8 cellular contexts compared by ENCODE assay signal in genomic region chr17:75242461-75243042, GRCh38. TPM values are rescaled to one million over a fixed set of nuclear protein-coding genes. Genes with fewer than 3 reads are reported as not detected.
DNase-seq lines count a peak whose midpoint lies in the region; ATAC-seq and TF ChIP-seq lines count a peak whose summit lies in the region.

No MANE protein-coding gene starts in this region.

- intact Hi-C loops in dendritic cell treated with granulocyte-macrophage colony-stimulating factor and Interleukin-4, amounts not matched to agents 40 ng/mL and 50 ng/mL, for 4 days (cut with micrococcal nuclease), result no loop called here

- peak overlapping the region; percentile 70 for H3K4me3 Mint-ChIP-seq in T-helper 17 cell
- H3K4me3 Mint-ChIP-seq in dendritic cell treated with granulocyte-macrophage colony-stimulating factor and Interleukin-4, amounts not matched to agents 40 ng/mL and 50 ng/mL, for 4 days, result peak overlapping the region; percentile 30

- H3K27me3 Mint-ChIP-seq in T-helper 17 cell, result no peaks in the 10 kb centered on the region
- H3K27me3 Mint-ChIP-seq in dendritic cell treated with granulocyte-macrophage colony-stimulating factor and Interleukin-4, amounts not matched to agents 40 ng/mL and 50 ng/mL, for 4 days, result no peaks in the 10 kb centered on the region

- no peaks in the 10 kb centered on the region for H3K9me3 ChIP-seq in T-helper 17 cell (ENCODE audit: control insufficient read depth, low read length, poor library complexity, severe bottlenecking)

- no peak for TF ChIP-seq CTCF in GM13977 (IDR thresholded peaks at IDR 0.05; ENCODE audit: extremely low read depth, insufficient read depth, missing control alignments)

- peak; percentile 81 for DNase-seq in activated effector memory CD4-positive, alpha-beta T cell treated with anti-CD3 and anti-CD28 coated beads, Interleukin-2, amount 50 U/mL, for 16 hours
- no peak for DNase-seq in activated effector memory CD4-positive, alpha-beta T cell treated with Interleukin-2 at 50 U/mL for 16 hours
- DNase-seq in T-helper 17 cell (peak in 2 of 3 donors; percentile 32 to 36), cerebellar nuclear complex (lab: John Stamatoyannopoulos, UW) (no peak), anterior cingulate cortex (lab: John Stamatoyannopoulos, UW) (no peak), GM13977 (ENCODE audit: low spot score) (no peak)
- DNase-seq in stimulated activated naive CD8-positive, alpha-beta T cell treated with anti-CD3 and anti-CD28 coated beads, Interleukin-15, Interleukin-2, amounts not matched to agents 100 U/mL and 50 U/mL, for 24 hours, result no peak

- H3K4me1 Mint-ChIP-seq in T-helper 17 cell, result peaks cover 36% of the 10 kb centered on the region
- H3K4me1 Mint-ChIP-seq in dendritic cell treated with granulocyte-macrophage colony-stimulating factor and Interleukin-4, amounts not matched to agents 40 ng/mL and 50 ng/mL, for 4 days (ENCODE audit: low read depth), result peaks cover 86% of the 10 kb centered on the region

- H3K9me3 Mint-ChIP-seq in dendritic cell treated with granulocyte-macrophage colony-stimulating factor and Interleukin-4, amounts not matched to agents 40 ng/mL and 50 ng/mL, for 4 days, result no peaks in the 10 kb centered on the region

- peak overlapping the region; percentile 96 for H3K27ac Mint-ChIP-seq in T-helper 17 cell
- peak overlapping the region; percentile 74 for H3K27ac Mint-ChIP-seq in dendritic cell treated with granulocyte-macrophage colony-stimulating factor and Interleukin-4, amounts not matched to agents 40 ng/mL and 50 ng/mL, for 4 days

- peaks cover 3% of the 10 kb centered on the region for H3K36me3 Mint-ChIP-seq in T-helper 17 cell (ENCODE audit: low read depth)
- peaks cover 100% of the 10 kb centered on the region for H3K36me3 Mint-ChIP-seq in dendritic cell treated with granulocyte-macrophage colony-stimulating factor and Interleukin-4, amounts not matched to agents 40 ng/mL and 50 ng/mL, for 4 days (ENCODE audit: low read depth)

- ATAC-seq in T-helper 17 cell, result peak; percentile 80
- peak; percentile 16 for ATAC-seq in stimulated activated naive CD8-positive, alpha-beta T cell treated with anti-CD3 and anti-CD28 coated beads, Interleukin-15, Interleukin-2, amounts not matched to agents 100 U/mL and 50 U/mL, for 24 hours

- in situ Hi-C loops in GM13977 (cut with MboI; ENCODE audit: low pct_unique_long_range_greater_than_20kb, low sequenced_read_pairs, unreplicated experiment), result no loop called here

RNA-seq across cellular contexts. Expression of gene GGA3, which starts 18.9 kb away (rescaled TPM):
- total RNA-seq in T-helper 17 cell, result 10 to 100 TPM; 85.4 to 89.1 TPM

RNA-seq across cellular contexts. Expression of gene MRPS7, which starts 19.1 kb away (rescaled TPM):
- total RNA-seq in T-helper 17 cell, result 10 to 100 TPM; 33.9 to 35.6 TPM

RNA-seq across cellular contexts. Expression of gene MIF4GD, which starts 28.5 kb away (rescaled TPM):
- total RNA-seq in T-helper 17 cell, result 10 to 100 TPM; 27.0 to 35.0 TPM

RNA-seq across cellular contexts. Expression of gene NUP85, which starts 37.1 kb away (rescaled TPM):
- total RNA-seq in T-helper 17 cell, result 10 to 100 TPM; 75.0 to 75.3 TPM

RNA-seq across cellular contexts. Expression of gene SLC25A19, which starts 46.7 kb away (rescaled TPM):
- 10 to 100 TPM; 13.7 to 15.1 TPM for total RNA-seq in T-helper 17 cell

Comparison
In these comparisons a context has a peak if more than half of its experiments do, and no peak if none do; other contexts are left out.
1. DNase-seq: peak in activated effector memory CD4-positive, alpha-beta T cell treated with anti-CD3 and anti-CD28 coated beads, Interleukin-2, amount 50 U/mL, for 16 hours (single experiment) and T-helper 17 cell (2 of 3); none in activated effector memory CD4-positive, alpha-beta T cell treated with Interleukin-2 at 50 U/mL for 16 hours (single experiment), stimulated activated naive CD8-positive, alpha-beta T cell treated with anti-CD3 and anti-CD28 coated beads, Interleukin-15, Interleukin-2, amounts not matched to agents 100 U/mL and 50 U/mL, for 24 hours (single experiment), cerebellar nuclear complex (0 of 2), anterior cingulate cortex (0 of 58) and GM13977 (single experiment).